Comparison of ENCODE assay signal across 19 cellular contexts in genomic region chr5:150541895-150542294, GRCh38. TPM values are rescaled to one million over a fixed set of nuclear protein-coding genes. Genes with fewer than 3 reads are reported as not detected.
DNase-seq lines count a peak whose midpoint lies in the region; ATAC-seq, FAIRE-seq and TF ChIP-seq lines count a peak whose summit lies in the region.
"Had no signal": no experiment of that assay in that cellular context is flagged by ENCODE, and none has a peak within 500 bp of the region (broad histone marks: within the 10 kb centered on the region; RNA-seq: fewer than 3 reads in every experiment).

No MANE protein-coding gene starts in this region.

- H2AFZ ChIP-seq in SK-N-SH (ENCODE audit: low read depth), result no peak overlapping the region
- no peak overlapping the region for H2AFZ ChIP-seq in endothelial cell of umbilical vein (ENCODE audit: low read depth, low read length)

- H3K9me3 ChIP-seq in SK-N-SH (no peaks in the 10 kb centered on the region), endothelial cell of umbilical vein (replicated peaks; ENCODE audit: control insufficient read depth, insufficient read depth, low read length) (no peaks in the 10 kb centered on the region), upper lobe of left lung (no peaks in the 10 kb centered on the region)
- H3K9me3 ChIP-seq: right atrium auricular region, testis had no signal

- no peaks in the 10 kb centered on the region for H3K27me3 Mint-ChIP-seq in mesothelial cell of epicardium (ENCODE audit: low read depth)
- H3K27me3 Mint-ChIP-seq: activated B cell treated with CpG ODN at 0.5 μM for 24 hours had no signal

- no peaks in the 10 kb centered on the region for H3K9me3 Mint-ChIP-seq in mesothelial cell of epicardium
- H3K9me3 Mint-ChIP-seq: H9 had no signal

- peaks cover 29% of the 10 kb centered on the region for H3F3A ChIP-seq in SK-N-SH (replicated peaks; ENCODE audit: insufficient read depth)

- no peak overlapping the region for H3K4me3 Mint-ChIP-seq in mesothelial cell of epicardium
- H3K4me3 Mint-ChIP-seq: activated B cell treated with CpG ODN at 0.5 μM for 24 hours, H9 had no signal

- H3K4me1 ChIP-seq in SK-N-SH (ENCODE audit: control insufficient read depth in 1 of 2, insufficient read depth in 2 of 2, low read depth in 1 of 2, low read length in 1 of 2) (peaks cover 4 to 28% of the 10 kb centered on the region in 2 experiments; a peak in 3 of 4 replicates), endothelial cell of umbilical vein (ENCODE audit: control insufficient read depth, extremely low read depth, insufficient read depth, low read length) (peaks cover 20% of the 10 kb centered on the region), upper lobe of left lung (peaks cover 25 to 39% (median 34%) of the 10 kb centered on the region in 4 donors)

- H3K36me3 Mint-ChIP-seq in mesothelial cell of epicardium, result peaks cover 47% of the 10 kb centered on the region

- peaks cover 3% of the 10 kb centered on the region for H3K4me1 Mint-ChIP-seq in mesothelial cell of epicardium
- H3K4me1 Mint-ChIP-seq: activated B cell treated with CpG ODN at 0.5 μM for 24 hours had no signal

- TF ChIP-seq EP300 in SK-N-SH (IDR thresholded peaks at IDR 0.05; ENCODE audit: borderline replicate concordance in 1 of 2, low read depth in 1 of 2, low read length in 1 of 2) (no peak), upper lobe of left lung (IDR thresholded peaks at IDR 0.05) (no peak)

- H4K20me1 ChIP-seq in SK-N-SH (ENCODE audit: insufficient read depth), result no peaks in the 10 kb centered on the region
- no peaks in the 10 kb centered on the region for H4K20me1 ChIP-seq in endothelial cell of umbilical vein (replicated peaks; ENCODE audit: control insufficient read depth, extremely low read depth, insufficient read depth, low read length)

- no peak overlapping the region for H3K9ac ChIP-seq in SK-N-SH
- H3K9ac ChIP-seq in endothelial cell of umbilical vein (replicated peaks; ENCODE audit: extremely low read depth, insufficient read depth, low read length), result no peak overlapping the region

- ATAC-seq in SK-N-SH treated with all-trans-retinoic acid at 6 μM for 48 hours, result no peak
- ATAC-seq in upper lobe of left lung (ENCODE audit: low FRiP score in 2 of 2), result peak in 1 of 2 donors; percentile 13
- no peak for ATAC-seq in HG03432 (IDR thresholded peaks at IDR 0.05; ENCODE audit: unreplicated experiment)

- H3K36me3 ChIP-seq in SK-N-SH (replicated peaks in 1 of 2; ENCODE audit: control insufficient read depth in 1 of 2, insufficient read depth in 2 of 2, low read length in 1 of 2), result peaks cover 54 to 66% of the 10 kb centered on the region in 2 experiments
- H3K36me3 ChIP-seq in endothelial cell of umbilical vein (ENCODE audit: control insufficient read depth in 2 of 2, extremely low read depth in 1 of 2, insufficient read depth in 2 of 2, low read length in 2 of 2), result peaks cover 3 to 39% of the 10 kb centered on the region in 2 experiments
- peaks cover 38 to 76% (median 51%) of the 10 kb centered on the region in 4 donors for H3K36me3 ChIP-seq in upper lobe of left lung

- POLR2A ChIA-PET in SK-N-SH (lab: Yijun Ruan, JAX), result no interaction called here
- POLR2A ChIA-PET in endothelial cell of umbilical vein (lab: Charles Lee), result no interaction called here

- H3K4me3 ChIP-seq in SK-N-SH (ENCODE audit: low read depth in 2 of 2, low read length in 1 of 2) (no peak overlapping the region), endothelial cell of umbilical vein (replicated peaks in 1 of 3; ENCODE audit: insufficient read depth in 1 of 3, low read depth in 1 of 3, low read length in 3 of 3) (no peak overlapping the region), upper lobe of left lung (no peak overlapping the region)
- H3K4me3 ChIP-seq: right atrium auricular region, testis had no signal

- intact Hi-C loops in endothelial cell of umbilical vein (cut with micrococcal nuclease), result no loop called here

- TF ChIP-seq CTCF in SK-N-SH (IDR thresholded peaks at IDR 0.05) (no peak), endothelial cell of umbilical vein (IDR thresholded peaks at IDR 0.05; ENCODE audit: extremely low read depth in 1 of 2, insufficient read depth in 1 of 2, low read depth in 1 of 2, low read length in 2 of 2) (no peak), mesothelial cell of epicardium (IDR thresholded peaks at IDR 0.05; ENCODE audit: unreplicated experiment) (no peak), upper lobe of left lung (IDR thresholded peaks at IDR 0.05) (no peak)

- H3K27me3 ChIP-seq in SK-N-SH (ENCODE audit: insufficient read depth) (no peaks in the 10 kb centered on the region), endothelial cell of umbilical vein (ENCODE audit: control insufficient read depth in 2 of 2, insufficient read depth in 2 of 2, low read length in 2 of 2) (no peaks in the 10 kb centered on the region), upper lobe of left lung (no peaks in the 10 kb centered on the region)
- H3K27me3 ChIP-seq: right atrium auricular region, testis had no signal

- peak overlapping the region; percentile 47 for H3K27ac Mint-ChIP-seq in mesothelial cell of epicardium
- H3K27ac Mint-ChIP-seq: activated B cell treated with CpG ODN at 0.5 μM for 24 hours had no signal

- no peak for TF ChIP-seq POLR2A in endothelial cell of umbilical vein (IDR thresholded peaks at IDR 0.05; ENCODE audit: low read depth, low read length)
- no peak for TF ChIP-seq POLR2A in upper lobe of left lung (IDR thresholded peaks at IDR 0.05)

- no peak for DNase-seq in SK-N-SH
- no peak for DNase-seq in endothelial cell of umbilical vein (ENCODE audit: low read depth, low spot score)
- DNase-seq in mesothelial cell of epicardium (ENCODE audit: low spot score in 2 of 2, unreplicated experiment in 2 of 2), result no peak
- no peak for DNase-seq in upper lobe of left lung
- no peak for DNase-seq in T-helper 1 cell
- DNase-seq in SW480 (ENCODE audit: low spot score), result no peak
- DNase-seq: 8988T; activated B cell treated with CpG ODN at 0.5 μM for 24 hours; activated T-cell treated with anti-CD3 and anti-CD28 coated beads, Interleukin-2, amount 50 U/mL, for 1 hour; amniotic stem cell; DMS79 treated with DMSO at 0.1 percent for 48 hours; effector memory CD4-positive, alpha-beta T cell; H9; NCI-H1436; NCI-H82; testis had no signal

- dilution Hi-C loops in endothelial cell of umbilical vein (cut with MboI; ENCODE audit: extremely low pct_ligation_motif_present, low sequenced_read_pairs), result no loop called here

- H3K4me2 ChIP-seq in SK-N-SH, result 0 out of 2 replicates have a peak overlapping the region, but pooled peaks have one; percentile 25
- no peak overlapping the region for H3K4me2 ChIP-seq in endothelial cell of umbilical vein (ENCODE audit: insufficient read depth, low read length)

- peak; percentile 57 for FAIRE-seq in endothelial cell of umbilical vein (lab: Jason Lieb, UNC)

- peak overlapping the region in 1 of 2 experiments; percentile 87; a peak in 2 of 4 replicates for H3K27ac ChIP-seq in SK-N-SH (ENCODE audit: low read depth in 2 of 2, low read length in 1 of 2)
- no peak overlapping the region for H3K27ac ChIP-seq in endothelial cell of umbilical vein (ENCODE audit: insufficient read depth, low read depth, low read length)
- H3K27ac ChIP-seq in upper lobe of left lung, result peak overlapping the region; percentile 61 to 79 (median 68)

- H3K79me2 ChIP-seq in SK-N-SH (ENCODE audit: insufficient read depth), result no peaks in the 10 kb centered on the region
- H3K79me2 ChIP-seq in endothelial cell of umbilical vein (ENCODE audit: control insufficient read depth, insufficient read depth, low read length), result no peaks in the 10 kb centered on the region

- TF ChIP-seq RAD21 in SK-N-SH (IDR thresholded peaks at IDR 0.05; ENCODE audit: low read length), result no peak

- no TSS peak for BruUV-seq in endothelial cell of umbilical vein (replicated peaks; lab: Mats Ljungman, UMichigan)

- no peaks in the 10 kb centered on the region for H3K9me1 ChIP-seq in endothelial cell of umbilical vein (replicated peaks; ENCODE audit: control insufficient read depth, extremely low read depth, insufficient read depth, low read length)

- CTCF ChIA-PET in SK-N-SH (lab: Yijun Ruan, JAX), result interaction anchor here (0.6 to 1.8 kb wide), 5 partner anchors 9 to 174 kb away, joined by 3 to 10 read pairs (median 5); no protein-coding TSS in a partner anchor
- CTCF ChIA-PET in endothelial cell of umbilical vein (lab: Charles Lee), result interaction anchor here (0.8 to 9.3 kb wide), 8 partner anchors 11 to 92 kb away, joined by 3 to 168 read pairs (median 3); no protein-coding TSS in a partner anchor

- H3K9me2 ChIP-seq in SK-N-SH, result no peaks in the 10 kb centered on the region

TF ChIP-seq in SK-N-SH, 30 proteins besides CTCF, POLR2A, EP300 and RAD21 (continues in another document):
- TF ChIP-seq GABPA (IDR thresholded peaks at IDR 0.05; ENCODE audit: low read depth) (no peak), FOSL2 (IDR thresholded peaks at IDR 0.05; ENCODE audit: borderline replicate concordance, low read depth) (no peak), CHD2 (IDR thresholded peaks at IDR 0.05; ENCODE audit: low read length, partially characterized antibody) (no peak)

TF ChIP-seq in SK-N-SH treated with all-trans-retinoic acid at 6 μM for 48 hours, 23 proteins besides CTCF, POLR2A, EP300 and RAD21 (continues in another document):
- TF ChIP-seq CSDC2 (CRISPR knock-in tag; IDR thresholded peaks at IDR 0.05) (no peak), ZNF8 (CRISPR knock-in tag; IDR thresholded peaks at IDR 0.05) (no peak)

TF ChIP-seq in endothelial cell of umbilical vein, 7 proteins besides CTCF, POLR2A, EP300 and RAD21:
- TF ChIP-seq MYC (IDR thresholded peaks at IDR 0.05; ENCODE audit: low read depth, low read length) (no peak), EZH2 (IDR thresholded peaks at IDR 0.05; ENCODE audit: borderline replicate concordance, low read depth, low read length, severe bottlenecking) (no peak), GATA2 (IDR thresholded peaks at IDR 0.05; ENCODE audit: insufficient read depth, insufficient read length, low read depth, low read length) (no peak)

RNA-seq across cellular contexts. Expression of gene NDST1, which starts 34.0 kb away (rescaled TPM):
- polyA plus RNA-seq in SK-N-SH (2012; rRNA removed) (29.2 and 33.8 TPM in 2 replicates), endothelial cell of umbilical vein (38.6 and 42.6 TPM in 2 replicates)
- 13.8 and 22.5 TPM in 2 replicates for polyA plus RNA-seq in SK-N-SH (2012; cell fraction: cytosol; rRNA removed)
- polyA plus RNA-seq in SK-N-SH (2012; cell fraction: nucleus; rRNA removed), result 32.7 and 39.0 TPM in 2 replicates
- total RNA-seq in endothelial cell of umbilical vein (86.5 and 102 TPM in 2 replicates), mesothelial cell of epicardium (129 to 132 TPM (median 132 TPM) in 3 replicates), upper lobe of left lung (100 to 1,000 TPM in 5 of 6 donors, 10 to 100 TPM in 1; 81.7 to 265 (median 166) TPM)
- polyA plus RNA-seq in endothelial cell of umbilical vein (2011; cell fraction: cytosol; rRNA removed), result 32.7 and 36.4 TPM in 2 replicates
- polyA plus RNA-seq in endothelial cell of umbilical vein (2011; cell fraction: nucleus; rRNA removed), result 52.9 and 53.3 TPM in 2 replicates
- 38.6 and 45.7 TPM in 2 replicates for polyA plus RNA-seq in endothelial cell of umbilical vein (2012)
- 59.5 and 71.2 TPM in 2 replicates for polyA minus RNA-seq in endothelial cell of umbilical vein
- 6.8 TPM for polyA minus RNA-seq in endothelial cell of umbilical vein (2011; cell fraction: cytosol; rRNA and poly(A)+ RNA removed)
- 36.7 and 45.1 TPM in 2 replicates for polyA minus RNA-seq in endothelial cell of umbilical vein (2011; cell fraction: nucleus; rRNA and poly(A)+ RNA removed)
